Comparison of ENCODE assay signal across 19 cellular contexts in the genomic region with DNA sequence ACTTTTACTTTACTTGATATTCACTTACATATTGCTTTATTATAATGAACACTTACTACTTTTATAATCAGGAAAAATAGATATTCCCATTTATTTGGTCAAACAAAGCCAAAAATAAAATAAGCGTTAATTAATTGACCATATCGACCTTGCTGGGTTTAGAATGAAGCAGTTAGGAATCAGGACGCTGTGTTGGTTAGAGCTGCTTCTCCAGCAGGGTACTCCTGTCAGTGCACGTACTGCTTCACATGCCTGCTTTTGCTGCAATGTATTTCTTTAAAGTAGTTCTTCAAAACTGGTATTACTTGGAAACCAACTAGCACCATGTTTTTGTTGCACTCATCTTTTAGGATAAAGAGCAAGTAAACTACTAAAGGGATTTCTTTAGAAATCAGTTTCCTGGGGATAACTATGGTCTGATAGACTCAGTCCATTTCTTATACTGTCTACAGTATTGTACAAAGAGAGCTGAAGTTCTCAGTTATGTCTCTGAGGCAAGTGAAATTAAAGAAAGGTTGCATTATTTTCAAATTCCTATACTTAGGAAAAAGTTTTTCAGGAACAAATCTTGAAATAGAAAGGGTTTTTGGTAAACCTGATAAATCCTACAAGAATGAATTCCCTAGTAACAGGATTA. TPM values are rescaled to one million over a fixed set of nuclear protein-coding genes. Genes with fewer than 3 reads are reported as not detected.
"Had no signal": no experiment of that assay in that cellular context is flagged by ENCODE, and none has a peak within 500 bp of the region (broad histone marks: within the 10 kb centered on the region; RNA-seq: fewer than 3 reads in every experiment).

No MANE protein-coding gene starts in this region.

- H3K9me3 Mint-ChIP-seq: natural killer cell treated with Interleukin-12 subunit alpha and Interleukin-12 subunit beta and Interleukin-15 and Interleukin-18, amount 100 ng/mL, for 72 hours had no signal

- DNase-seq: activated CD8-positive, alpha-beta memory T cell treated with anti-CD3 and anti-CD28 coated beads, Interleukin-2, amount 10 ng/mL, durations not matched to agents 7 days and 5 days; adrenal gland; caudate nucleus; cortex of kidney; effector memory CD4-positive, alpha-beta T cell; left lung; mucosa of descending colon; occipital lobe; right cardiac atrium; small intestine; SW 1271; T1000 had no signal

- ATAC-seq: activated CD8-positive, alpha-beta memory T cell treated with anti-CD3 and anti-CD28 coated beads, Interleukin-2, amount 10 ng/mL, durations not matched to agents 7 days and 5 days; gastroesophageal sphincter; left lung; mucosa of descending colon; natural killer cell treated with Interleukin-12 subunit alpha and Interleukin-12 subunit beta and Interleukin-15 and Interleukin-18, amount 100 ng/mL, for 72 hours; right cardiac atrium had no signal

- H3K36me3 Mint-ChIP-seq: activated CD8-positive, alpha-beta memory T cell treated with anti-CD3 and anti-CD28 coated beads, Interleukin-2, amount 10 ng/mL, durations not matched to agents 7 days and 5 days; natural killer cell treated with Interleukin-12 subunit alpha and Interleukin-12 subunit beta and Interleukin-15 and Interleukin-18, amount 100 ng/mL, for 72 hours had no signal

- H3K36me3 ChIP-seq: adrenal gland, gastroesophageal sphincter, left lung, SJSA1, tibial nerve had no signal

- H3K4me3 Mint-ChIP-seq: activated CD8-positive, alpha-beta memory T cell treated with anti-CD3 and anti-CD28 coated beads, Interleukin-2, amount 10 ng/mL, durations not matched to agents 7 days and 5 days; natural killer cell treated with Interleukin-12 subunit alpha and Interleukin-12 subunit beta and Interleukin-15 and Interleukin-18, amount 100 ng/mL, for 72 hours had no signal

- H3K27me3 Mint-ChIP-seq: activated CD8-positive, alpha-beta memory T cell treated with anti-CD3 and anti-CD28 coated beads, Interleukin-2, amount 10 ng/mL, durations not matched to agents 7 days and 5 days; natural killer cell treated with Interleukin-12 subunit alpha and Interleukin-12 subunit beta and Interleukin-15 and Interleukin-18, amount 100 ng/mL, for 72 hours had no signal

- H3K4me3 ChIP-seq: adrenal gland, gastroesophageal sphincter, left lung, mucosa of descending colon, SJSA1, tibial nerve had no signal

- H3K27ac ChIP-seq: adrenal gland, epithelial cell of prostate, gastroesophageal sphincter, left lung, SJSA1, tibial nerve had no signal

- H3K9me3 ChIP-seq: adrenal gland, gastroesophageal sphincter, left lung, mucosa of descending colon, SJSA1, tibial nerve had no signal

- H3K27ac Mint-ChIP-seq: activated CD8-positive, alpha-beta memory T cell treated with anti-CD3 and anti-CD28 coated beads, Interleukin-2, amount 10 ng/mL, durations not matched to agents 7 days and 5 days; natural killer cell treated with Interleukin-12 subunit alpha and Interleukin-12 subunit beta and Interleukin-15 and Interleukin-18, amount 100 ng/mL, for 72 hours; progenitor cell of endocrine pancreas had no signal

- H3K4me1 ChIP-seq: adrenal gland, SJSA1 had no signal

RNA-seq across cellular contexts. Expression of a gene that starts 8.9 kb away (rescaled TPM):
- total RNA-seq: gastroesophageal sphincter; mucosa of descending colon; natural killer cell treated with Interleukin-12 subunit alpha and Interleukin-12 subunit beta and Interleukin-15 and Interleukin-18, amount 100 ng/mL, for 72 hours; progenitor cell of endocrine pancreas; right cardiac atrium; SJSA1; tibial nerve had no signal
- polyA plus RNA-seq: adrenal gland, keratinocyte, right cardiac atrium had no signal
